In genomic region chr22:29201722-29202230, GRCh38 we compare ENCODE assay signal across 1 cellular context.
TF ChIP-seq lines count a peak whose summit lies in the region.

No MANE protein-coding gene starts in this region.

TF ChIP-seq in K562, 482 proteins besides CTCF, POLR2A, EP300 and RAD21 (continues in another document):
- TF ChIP-seq FOXM1 (IDR thresholded peaks at IDR 0.05; ENCODE audit: low read depth), result no peak
- no peak for TF ChIP-seq FOXM1 (CRISPR knock-in tag; IDR thresholded peaks at IDR 0.05; ENCODE audit: low read depth)
- no peak for TF ChIP-seq ZNF79 (CRISPR knock-in tag; IDR thresholded peaks at IDR 0.05; ENCODE audit: low read depth)
- TF ChIP-seq GABPA (tag; conservative IDR thresholded peaks at IDR 0.05; ENCODE audit: low read depth), result peak; percentile 52
- TF ChIP-seq ZNF24 (IDR thresholded peaks at IDR 0.05), result no peak
- TF ChIP-seq ZNF639 (CRISPR knock-in tag; conservative IDR thresholded peaks at IDR 0.05 in 1 of 2, IDR thresholded peaks at IDR 0.05 in 1 of 2), result peak in 1 of 2 experiments; percentile 4; a peak in 1 of 4 replicates
- no peak for TF ChIP-seq REST (CRISPR knock-in tag; IDR thresholded peaks at IDR 0.05; ENCODE audit: low read depth)
- TF ChIP-seq ZNF280A (IDR thresholded peaks at IDR 0.05; ENCODE audit: low read depth, partially characterized antibody), result no peak
- TF ChIP-seq BHLHE40 (IDR thresholded peaks at IDR 0.05; ENCODE audit: low read length), result no peak
- TF ChIP-seq ZNF280B (CRISPR knock-in tag; IDR thresholded peaks at IDR 0.05), result no peak
- no peak for TF ChIP-seq E2F6 (IDR thresholded peaks at IDR 0.05; ENCODE audit: borderline replicate concordance in 1 of 2, extremely low read depth in 1 of 2, insufficient read depth in 1 of 2, insufficient read length in 1 of 2, low read depth in 1 of 2, low read length in 1 of 2, poor library complexity in 1 of 2, severe bottlenecking in 1 of 2)
- TF ChIP-seq YY1 (IDR thresholded peaks at IDR 0.05; ENCODE audit: borderline replicate concordance in 1 of 3, control insufficient read depth in 1 of 3, extremely low read depth in 1 of 3, insufficient read depth in 3 of 3, insufficient read length in 1 of 3, insufficient replicate concordance in 2 of 3, low read depth in 1 of 3, low read length in 2 of 3), result peak in 1 of 3 experiments; percentile 10
- TF ChIP-seq CREB3 (tag; conservative IDR thresholded peaks at IDR 0.05; ENCODE audit: low read depth), result peak; percentile 49; the same call in 1 of the 2 replicates
- no peak for TF ChIP-seq BCL6 (CRISPR knock-in tag; IDR thresholded peaks at IDR 0.05)
- no peak for TF ChIP-seq ZFPM2 (CRISPR knock-in tag; IDR thresholded peaks at IDR 0.05)
- no peak for TF ChIP-seq ZNF699 (CRISPR knock-in tag; IDR thresholded peaks at IDR 0.05; ENCODE audit: insufficient replicate concordance)
- peak; percentile 51 for TF ChIP-seq VEZF1 (CRISPR knock-in tag; IDR thresholded peaks at IDR 0.05)
- TF ChIP-seq CREB5 (CRISPR knock-in tag; IDR thresholded peaks at IDR 0.05), result no peak
- no peak for TF ChIP-seq SPI1 (IDR thresholded peaks at IDR 0.05; ENCODE audit: borderline replicate concordance, low read depth, low read length)
- no peak for TF ChIP-seq CBX2 (IDR thresholded peaks at IDR 0.05; ENCODE audit: insufficient read depth, low read length, poor library complexity, severe bottlenecking)
- no peak for TF ChIP-seq ZBTB8A (IDR thresholded peaks at IDR 0.05; ENCODE audit: partially characterized antibody)
- TF ChIP-seq PBX2 (CRISPR knock-in tag; IDR thresholded peaks at IDR 0.05; ENCODE audit: low read depth), result no peak
- TF ChIP-seq PBX2 (tag; conservative IDR thresholded peaks at IDR 0.05; ENCODE audit: low read depth), result peak; percentile 78
- no peak for TF ChIP-seq ZNF408 (CRISPR knock-in tag; IDR thresholded peaks at IDR 0.05; ENCODE audit: low read depth)
- no peak for TF ChIP-seq NONO (IDR thresholded peaks at IDR 0.05; ENCODE audit: low read depth in 2 of 2, low read length in 1 of 2)
- TF ChIP-seq ELK3 (CRISPR knock-in tag; IDR thresholded peaks at IDR 0.05), result no peak
- TF ChIP-seq ZNF124 (CRISPR knock-in tag; IDR thresholded peaks at IDR 0.05), result no peak
- TF ChIP-seq ZBTB49 (CRISPR knock-in tag; IDR thresholded peaks at IDR 0.05; ENCODE audit: borderline replicate concordance), result no peak
- TF ChIP-seq KHSRP (IDR thresholded peaks at IDR 0.05), result no peak
- no peak for TF ChIP-seq TFAP4 (CRISPR knock-in tag; IDR thresholded peaks at IDR 0.05; ENCODE audit: borderline replicate concordance)
- TF ChIP-seq SIN3A (IDR thresholded peaks at IDR 0.05; ENCODE audit: borderline replicate concordance in 2 of 2, control insufficient read depth in 1 of 2, low read depth in 2 of 2, low read length in 2 of 2), result 0 out of 4 replicates have a peak, but pooled peaks of 1 of the 2 experiments have one; percentile 14
- no peak for TF ChIP-seq CC2D1A (IDR thresholded peaks at IDR 0.05)
- no peak for TF ChIP-seq ARNT (IDR thresholded peaks at IDR 0.05)
- TF ChIP-seq CEBPG (CRISPR knock-in tag; IDR thresholded peaks at IDR 0.05), result no peak
- TF ChIP-seq CEBPG (tag; conservative IDR thresholded peaks at IDR 0.05 in 1 of 2, IDR thresholded peaks at IDR 0.05 in 1 of 2), result no peak
- no peak for TF ChIP-seq RB1 (IDR thresholded peaks at IDR 0.05; ENCODE audit: low read depth)
